In genomic region chr1:119827010-119827409, GRCh38 we compare ENCODE assay signal across 12 cellular contexts. TPM values are rescaled to one million over a fixed set of nuclear protein-coding genes. Genes with fewer than 3 reads are reported as not detected.
A peak's percentile ranks its signal among the peaks of the same experiment; 100 is the strongest.
DNase-seq lines count a peak whose midpoint lies in the region; ATAC-seq and TF ChIP-seq lines count a peak whose summit lies in the region.
"Had no signal": no experiment of that assay in that cellular context is flagged by ENCODE, and none has a peak within 500 bp of the region (broad histone marks: within the 10 kb centered on the region; RNA-seq: fewer than 3 reads in every experiment).

No MANE protein-coding gene starts in this region.

- peak; percentile 44 for TF ChIP-seq CTCF in cardiac muscle cell (IDR thresholded peaks at IDR 0.05; ENCODE audit: low read depth, low read length)
- peak; percentile 54 for TF ChIP-seq CTCF in fibroblast of mammary gland (conservative IDR thresholded peaks at IDR 0.05; ENCODE audit: control insufficient read depth, insufficient read depth, low read depth, low read length)
- peak in 3 of 6 experiments; percentile 16 to 38 (median 24) for TF ChIP-seq CTCF in esophagus squamous epithelium (IDR thresholded peaks at IDR 0.05)

- no peak for TF ChIP-seq POLR2A in esophagus squamous epithelium (IDR thresholded peaks at IDR 0.05)

- no peak overlapping the region for H3K27ac Mint-ChIP-seq in stimulated activated naive CD8-positive, alpha-beta T cell treated with anti-CD3 and anti-CD28 coated beads, Interleukin-15, amount 100 ng/mL, for 72 hours
- H3K27ac Mint-ChIP-seq in activated naive CD8-positive, alpha-beta T cell treated with anti-CD3 and anti-CD28 coated beads for 36 hours = no peak overlapping the region

- intact Hi-C loops in cardiac septum (cut with DNase I) (no loop called here), esophagus squamous epithelium (cut with DNase I) (no loop called here)

- H3K9me3 Mint-ChIP-seq in stimulated activated naive CD8-positive, alpha-beta T cell treated with anti-CD3 and anti-CD28 coated beads, Interleukin-15, amount 100 ng/mL, for 72 hours = no peaks in the 10 kb centered on the region
- H3K9me3 Mint-ChIP-seq in activated naive CD8-positive, alpha-beta T cell treated with anti-CD3 and anti-CD28 coated beads for 36 hours = no peaks in the 10 kb centered on the region

- no peaks in the 10 kb centered on the region for H3K27me3 ChIP-seq in cardiac muscle cell
- peaks cover 0 to 10% (median 0%) of the 10 kb centered on the region in 4 donors for H3K27me3 ChIP-seq in esophagus squamous epithelium

- H3K27ac ChIP-seq in cardiac muscle cell (no peak overlapping the region), esophagus squamous epithelium (no peak overlapping the region)

- no peaks in the 10 kb centered on the region for H3K9me3 ChIP-seq in cardiac muscle cell (ENCODE audit: low read depth)
- H3K9me3 ChIP-seq in esophagus squamous epithelium = no peaks in the 10 kb centered on the region
- H3K9me3 ChIP-seq: Caco-2 had no signal

- 78 to 82% methylated on average over 1 of the region's 1 CpG for WGBS in esophagus squamous epithelium, 2 donors

- no peak for ATAC-seq in stimulated activated naive CD8-positive, alpha-beta T cell treated with anti-CD3 and anti-CD28 coated beads, Interleukin-15, amount 100 ng/mL, for 72 hours

- peaks cover 19% of the 10 kb centered on the region for H3K27me3 Mint-ChIP-seq in stimulated activated naive CD8-positive, alpha-beta T cell treated with anti-CD3 and anti-CD28 coated beads, Interleukin-15, amount 100 ng/mL, for 72 hours
- H3K27me3 Mint-ChIP-seq in activated naive CD8-positive, alpha-beta T cell treated with anti-CD3 and anti-CD28 coated beads for 36 hours = peaks cover 12% of the 10 kb centered on the region

- H3K36me3 Mint-ChIP-seq in activated naive CD8-positive, alpha-beta T cell treated with anti-CD3 and anti-CD28 coated beads for 36 hours = no peaks in the 10 kb centered on the region

- no peak overlapping the region for H3K4me3 ChIP-seq in cardiac muscle cell
- no peak overlapping the region for H3K4me3 ChIP-seq in fibroblast of mammary gland (ENCODE audit: control insufficient read depth, low read depth, low read length)
- H3K4me3 ChIP-seq in esophagus squamous epithelium = no peak overlapping the region

- peak in 1 of 2 donors; percentile 6 for DNase-seq in cardiac muscle cell (ENCODE audit: low read depth in 1 of 2, low spot score in 1 of 2)
- no peak for DNase-seq in cardiac septum (ENCODE audit: low spot score)
- peak; percentile 54 for DNase-seq in OCI-M1 (lab: John Stamatoyannopoulos, UW)
- DNase-seq in fibroblast of mammary gland (ENCODE audit: low read depth) = peak; percentile 5
- no peak for DNase-seq in NCI-H345 treated with DMSO at 0.1 percent for 48 hours (lab: John Stamatoyannopoulos, UW; ENCODE audit: unreplicated experiment)
- DNase-seq in esophagus squamous epithelium (lab: John Stamatoyannopoulos, UW) = no peak
- no peak for DNase-seq in stimulated activated naive CD8-positive, alpha-beta T cell treated with anti-CD3 and anti-CD28 coated beads, Interleukin-15, amount 100 ng/mL, for 72 hours
- no peak for DNase-seq in activated naive CD8-positive, alpha-beta T cell treated with anti-CD3 and anti-CD28 coated beads for 36 hours
- DNase-seq: activated naive CD4-positive, alpha-beta T cell treated with Interleukin-2 at 50 U/mL for 16 hours; Caco-2; NCI-H187 treated with DMSO at 0.1 percent for 48 hours; stimulated activated CD4-positive, alpha-beta T cell treated with anti-CD3 and anti-CD28 coated beads, Interleukin-4, amount 100 ng/mL, for 1 hour had no signal

- H3K36me3 ChIP-seq in cardiac muscle cell (no peaks in the 10 kb centered on the region), esophagus squamous epithelium (no peaks in the 10 kb centered on the region)

- H3K4me3 Mint-ChIP-seq in stimulated activated naive CD8-positive, alpha-beta T cell treated with anti-CD3 and anti-CD28 coated beads, Interleukin-15, amount 100 ng/mL, for 72 hours = no peak overlapping the region
- H3K4me3 Mint-ChIP-seq in activated naive CD8-positive, alpha-beta T cell treated with anti-CD3 and anti-CD28 coated beads for 36 hours = no peak overlapping the region

- no peaks in the 10 kb centered on the region for H3K4me1 ChIP-seq in cardiac muscle cell (ENCODE audit: low read depth)
- no peaks in the 10 kb centered on the region for H3K4me1 ChIP-seq in esophagus squamous epithelium

- H3K4me1 Mint-ChIP-seq in stimulated activated naive CD8-positive, alpha-beta T cell treated with anti-CD3 and anti-CD28 coated beads, Interleukin-15, amount 100 ng/mL, for 72 hours = no peaks in the 10 kb centered on the region
- no peaks in the 10 kb centered on the region for H3K4me1 Mint-ChIP-seq in activated naive CD8-positive, alpha-beta T cell treated with anti-CD3 and anti-CD28 coated beads for 36 hours

RNA-seq across cellular contexts. Expression of gene REG4, which starts 15.8 kb away (rescaled TPM):
- total RNA-seq in cardiac muscle cell (not detected in 2 replicates), cardiac septum (not detected), esophagus squamous epithelium (not detected)
- not detected in 2 replicates for polyA plus RNA-seq in cardiac muscle cell
- 10 to 100 TPM; 10.2 to 12.3 TPM for total RNA-seq in activated naive CD8-positive, alpha-beta T cell treated with anti-CD3 and anti-CD28 coated beads for 36 hours

RNA-seq across cellular contexts. Expression of gene HMGCS2, which starts 58.3 kb away (rescaled TPM):
- not detected in 2 replicates for total RNA-seq in cardiac muscle cell
- 0.15 TPM in 1 of 2 replicates, not detected in the other for polyA plus RNA-seq in cardiac muscle cell
- 0.38 TPM for total RNA-seq in cardiac septum
- 10 to 100 TPM in 1 of 4 donors, 1 to 10 TPM in 2, not detected in 1; 1.1 to 27.0 (median 2.5) TPM for total RNA-seq in esophagus squamous epithelium
- total RNA-seq in activated naive CD8-positive, alpha-beta T cell treated with anti-CD3 and anti-CD28 coated beads for 36 hours = not detected

Comparison
In these comparisons a context has a peak if more than half of its experiments do, and no peak if none do; other contexts are left out.
1. DNase-seq: peak in OCI-M1 (single experiment) and fibroblast of mammary gland (single experiment); none in cardiac septum (single experiment), NCI-H345 treated with DMSO at 0.1 percent for 48 hours (single experiment), esophagus squamous epithelium (single experiment), stimulated activated naive CD8-positive, alpha-beta T cell treated with anti-CD3 and anti-CD28 coated beads, Interleukin-15, amount 100 ng/mL, for 72 hours (0 of 2) and activated naive CD8-positive, alpha-beta T cell treated with anti-CD3 and anti-CD28 coated beads for 36 hours (single experiment).
2. RNA of gene REG4, which starts 15.8 kb away (total RNA-seq): 10.2 to 12.3 TPM in activated naive CD8-positive, alpha-beta T cell treated with anti-CD3 and anti-CD28 coated beads for 36 hours; not detected in cardiac muscle cell, not detected in cardiac septum (single experiment) and not detected in esophagus squamous epithelium; every median in the first group is over 10 times any median in the second.